Comparison of ENCODE assay signal across 2 cellular contexts in the genomic region with DNA sequence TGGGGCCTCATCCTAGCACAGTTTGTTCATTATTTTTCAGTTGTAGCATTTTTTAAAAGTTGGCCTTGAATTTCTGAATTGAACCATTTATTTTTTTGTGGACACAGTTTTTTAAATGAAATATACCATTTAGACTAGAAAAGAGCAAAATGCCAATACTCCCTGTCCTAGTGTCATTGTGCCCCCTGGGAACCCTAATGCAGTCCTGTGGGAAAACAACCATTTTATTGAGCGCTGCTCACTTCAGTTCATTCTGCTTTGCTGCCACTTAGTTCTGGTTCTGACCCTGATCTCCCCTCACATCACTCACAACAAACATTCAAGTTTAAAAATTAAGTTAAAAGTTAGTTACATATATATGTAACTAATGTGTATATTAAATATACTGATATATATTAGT.
A peak's percentile ranks its signal among the peaks of the same experiment; 100 is the strongest.
TF ChIP-seq lines count a peak whose summit lies in the region.

No MANE protein-coding gene starts in this region.

TF ChIP-seq in HEK293, 187 proteins besides CTCF, POLR2A, EP300 and RAD21:
- peak; percentile 93 for TF ChIP-seq FEZF1 (tag by site-specific recombination; IDR thresholded peaks at IDR 0.05)
- TF ChIP-seq, protein P1, sequence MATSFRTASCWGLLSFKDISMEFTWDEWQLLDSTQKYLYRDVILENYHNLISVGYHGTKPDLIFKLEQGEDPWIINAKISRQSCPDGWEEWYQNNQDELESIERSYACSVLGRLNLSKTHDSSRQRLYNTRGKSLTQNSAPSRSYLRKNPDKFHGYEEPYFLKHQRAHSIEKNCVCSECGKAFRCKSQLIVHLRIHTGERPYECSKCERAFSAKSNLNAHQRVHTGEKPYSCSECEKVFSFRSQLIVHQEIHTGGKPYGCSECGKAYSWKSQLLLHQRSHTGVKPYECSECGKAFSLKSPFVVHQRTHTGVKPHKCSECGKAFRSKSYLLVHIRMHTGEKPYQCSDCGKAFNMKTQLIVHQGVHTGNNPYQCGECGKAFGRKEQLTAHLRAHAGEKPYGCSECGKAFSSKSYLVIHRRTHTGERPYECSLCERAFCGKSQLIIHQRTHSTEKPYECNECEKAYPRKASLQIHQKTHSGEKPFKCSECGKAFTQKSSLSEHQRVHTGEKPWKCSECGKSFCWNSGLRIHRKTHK (tag by site-specific recombination; IDR thresholded peaks at IDR 0.05): no peak

TF ChIP-seq in GM12878, 131 proteins besides CTCF, POLR2A, EP300 and RAD21:
- TF ChIP-seq CHD2 (IDR thresholded peaks at IDR 0.05; ENCODE audit: borderline replicate concordance, low read depth, low read length) (no peak), MEF2B (IDR thresholded peaks at IDR 0.05; ENCODE audit: partially characterized antibody, poor library complexity, severe bottlenecking) (peak; percentile 84)
